In genomic region chr6:37288247-37288646, GRCh38 we compare ENCODE assay signal across 16 cellular contexts. TPM values are rescaled to one million over a fixed set of nuclear protein-coding genes. Genes with fewer than 3 reads are reported as not detected.
"Had no signal": no experiment of that assay in that cellular context is flagged by ENCODE, and none has a peak within 500 bp of the region (broad histone marks: within the 10 kb centered on the region; RNA-seq: fewer than 3 reads in every experiment).

No MANE protein-coding gene starts in this region.

- H3K27ac ChIP-seq: body of pancreas, pancreas had no signal

- H3K9me3 ChIP-seq: body of pancreas, pancreas had no signal

- H3K27me3 ChIP-seq: body of pancreas, pancreas had no signal

- FAIRE-seq: colon, endometrium, pancreas had no signal

- ATAC-seq: activated T-helper 17 cell treated with anti-CD3 and anti-CD28 coated beads, Interleukin-2, amount 50 U/mL, for 72 hours; body of pancreas; pancreas; stimulated activated effector memory CD8-positive, alpha-beta T cell treated with anti-CD3 and anti-CD28 coated beads, Interleukin-12 subunit alpha, Interleukin-12 subunit beta, amount 100 ng/mL, for 72 hours had no signal

- DNase-seq: activated CD4-positive, alpha-beta T cell treated with anti-CD3 and anti-CD28 coated beads, Interleukin-2, amount 10 ng/mL, durations not matched to agents 24 days and 14 days; activated CD4-positive, CD25-positive, alpha-beta regulatory T cell; activated naive CD4-positive, alpha-beta T cell treated with anti-CD3 and anti-CD28 coated beads, Interleukin-2, amount 50 U/mL, for 16 hours; activated T-cell treated with anti-CD3 and anti-CD28 coated beads for 4 hours; amygdala; body of pancreas; caudate nucleus; islet precursor cell; pancreas; stimulated activated CD4-positive, alpha-beta T cell treated with anti-CD3 and anti-CD28 coated beads, Interleukin-12 subunit alpha, Interleukin-12 subunit beta, amount 100 ng/mL, for 4 hours; T-helper 2 cell had no signal

- H3K4me3 ChIP-seq: body of pancreas, lung, pancreas had no signal

RNA-seq across cellular contexts. Expression of gene TMEM217, which starts 30.3 kb away (rescaled TPM):
- total RNA-seq: body of pancreas had no signal
